Comparison of ENCODE assay signal across 19 cellular contexts in the genomic region with DNA sequence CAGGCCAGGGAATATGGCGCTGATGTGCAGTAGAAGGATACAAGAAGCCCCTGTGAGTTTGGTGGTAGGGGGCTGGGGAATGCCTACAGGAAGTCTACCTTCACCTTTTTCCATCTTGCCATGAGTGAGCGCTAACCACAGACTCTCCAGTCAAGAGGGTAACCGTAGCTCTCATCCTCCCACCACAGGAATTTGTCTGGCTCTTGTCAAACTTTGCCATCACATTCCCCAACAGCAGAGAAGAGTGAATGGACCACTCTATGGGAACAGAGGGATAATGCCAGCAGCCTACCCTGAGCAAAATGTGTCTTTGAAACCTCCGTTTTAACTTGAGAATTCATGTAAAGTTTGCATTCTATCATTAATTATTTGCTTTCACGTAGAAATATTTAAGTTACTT.
"Had no signal": no experiment of that assay in that cellular context is flagged by ENCODE, and none has a peak within 500 bp of the region (broad histone marks: within the 10 kb centered on the region; RNA-seq: fewer than 3 reads in every experiment).

No MANE protein-coding gene starts in this region.

- H3K4me3 ChIP-seq: hepatocyte, psoas muscle, right lobe of liver, stomach, thoracic aorta, transverse colon, uterus had no signal

- H3K9me3 Mint-ChIP-seq: natural killer cell treated with Interleukin-12 subunit alpha and Interleukin-12 subunit beta and Interleukin-15 and Interleukin-18, amount 100 ng/mL, for 72 hours had no signal

- H3K4me3 Mint-ChIP-seq: dendritic cell treated with granulocyte-macrophage colony-stimulating factor and Interleukin-4, amounts not matched to agents 40 ng/mL and 50 ng/mL, for 4 days; mesothelial cell of epicardium; natural killer cell treated with Interleukin-12 subunit alpha and Interleukin-12 subunit beta and Interleukin-15 and Interleukin-18, amount 100 ng/mL, for 72 hours had no signal

- H3K4me1 Mint-ChIP-seq: mesothelial cell of epicardium had no signal

- H3K27ac Mint-ChIP-seq: dendritic cell treated with granulocyte-macrophage colony-stimulating factor and Interleukin-4, amounts not matched to agents 40 ng/mL and 50 ng/mL, for 4 days; mesothelial cell of epicardium; natural killer cell treated with Interleukin-12 subunit alpha and Interleukin-12 subunit beta and Interleukin-15 and Interleukin-18, amount 100 ng/mL, for 72 hours had no signal

- H2AFZ ChIP-seq: hepatocyte had no signal

- H3K36me3 ChIP-seq: right lobe of liver, stomach, thoracic aorta, transverse colon, uterus had no signal

- H3K9me3 ChIP-seq: psoas muscle, right lobe of liver, stomach, thoracic aorta, transverse colon, uterus had no signal

- H3K4me1 ChIP-seq: foreskin keratinocyte, psoas muscle, transverse colon, uterus had no signal

- ATAC-seq: foreskin keratinocyte; natural killer cell treated with Interleukin-12 subunit alpha and Interleukin-12 subunit beta and Interleukin-15 and Interleukin-18, amount 100 ng/mL, for 72 hours; psoas muscle; right lobe of liver had no signal

- H3K79me2 ChIP-seq: hepatocyte had no signal

- DNase-seq: foreskin keratinocyte; head of caudate nucleus; kidney glomerular epithelial cell; occipital lobe; psoas muscle; retina; right lobe of liver; stimulated activated CD4-positive, alpha-beta T cell treated with anti-CD3 and anti-CD28 coated beads, Interleukin-2, amount 100 ng/mL, for 24 hours; stimulated activated CD4-positive, alpha-beta T cell treated with anti-CD3 and anti-CD28 coated beads, Interleukin-4, amount 100 ng/mL, for 4 hours; stimulated activated naive CD4-positive, alpha-beta T cell; stomach; substantia nigra; transverse colon; uterus had no signal

- H3K27ac ChIP-seq: foreskin keratinocyte, hepatocyte, psoas muscle, right lobe of liver, stomach, thoracic aorta, transverse colon, uterus had no signal

- H3K4me2 ChIP-seq: hepatocyte had no signal

- H3K36me3 Mint-ChIP-seq: mesothelial cell of epicardium; natural killer cell treated with Interleukin-12 subunit alpha and Interleukin-12 subunit beta and Interleukin-15 and Interleukin-18, amount 100 ng/mL, for 72 hours had no signal

- H3K27me3 ChIP-seq: hepatocyte, right lobe of liver, stomach, transverse colon, uterus had no signal
